1 cellular context compared by ENCODE assay signal in genomic region chr15:32878849-32879795, GRCh38.
TF ChIP-seq lines count a peak whose summit lies in the region.

No MANE protein-coding gene starts in this region.

TF ChIP-seq in endothelial cell of umbilical vein, 7 proteins besides CTCF, POLR2A, EP300 and RAD21:
- TF ChIP-seq EZH2 (IDR thresholded peaks at IDR 0.05; ENCODE audit: borderline replicate concordance, low read depth, low read length, severe bottlenecking) (no peak), MAX (IDR thresholded peaks at IDR 0.05; ENCODE audit: insufficient read depth, insufficient read length) (no peak), MYC (IDR thresholded peaks at IDR 0.05; ENCODE audit: low read depth, low read length) (no peak), FOS (IDR thresholded peaks at IDR 0.05; ENCODE audit: borderline replicate concordance, insufficient read depth, low read length) (no peak)
